ENCODE assay signal across 17 cellular contexts in genomic region chr2:97851172-97851571, GRCh38.
A peak's percentile ranks its signal among the peaks of the same experiment; 100 is the strongest.
DNase-seq lines count a peak whose midpoint lies in the region; ATAC-seq lines count a peak whose summit lies in the region.
"Had no signal": no experiment of that assay in that cellular context is flagged by ENCODE, and none has a peak within 500 bp of the region (broad histone marks: within the 10 kb centered on the region; RNA-seq: fewer than 3 reads in every experiment).

No MANE protein-coding gene starts in this region.

- H3K4me1 Mint-ChIP-seq in activated naive CD8-positive, alpha-beta T cell (ENCODE audit: low read depth) = peaks cover 54% of the 10 kb centered on the region
- peaks cover 49% of the 10 kb centered on the region for H3K4me1 Mint-ChIP-seq in activated naive CD8-positive, alpha-beta T cell treated with anti-CD3 and anti-CD28 coated beads, Interleukin-2, amount 50 U/mL, for 24 hours
- peaks cover 29% of the 10 kb centered on the region for H3K4me1 Mint-ChIP-seq in activated T-helper 17 cell treated with anti-CD3 and anti-CD28 coated beads, Interleukin-2, amount 50 U/mL, for 72 hours

- H3K27me3 Mint-ChIP-seq in activated naive CD8-positive, alpha-beta T cell = no peaks in the 10 kb centered on the region
- H3K27me3 Mint-ChIP-seq in activated naive CD8-positive, alpha-beta T cell treated with anti-CD3 and anti-CD28 coated beads, Interleukin-2, amount 50 U/mL, for 24 hours = no peaks in the 10 kb centered on the region
- no peaks in the 10 kb centered on the region for H3K27me3 Mint-ChIP-seq in activated T-helper 17 cell treated with anti-CD3 and anti-CD28 coated beads, Interleukin-2, amount 50 U/mL, for 72 hours
- H3K27me3 Mint-ChIP-seq: CD4-positive, alpha-beta T cell had no signal

- no peaks in the 10 kb centered on the region for H3K9me3 Mint-ChIP-seq in activated naive CD8-positive, alpha-beta T cell (ENCODE audit: low read depth)
- H3K9me3 Mint-ChIP-seq in activated naive CD8-positive, alpha-beta T cell treated with anti-CD3 and anti-CD28 coated beads, Interleukin-2, amount 50 U/mL, for 24 hours = no peaks in the 10 kb centered on the region
- H3K9me3 Mint-ChIP-seq in activated T-helper 17 cell treated with anti-CD3 and anti-CD28 coated beads, Interleukin-2, amount 50 U/mL, for 72 hours = no peaks in the 10 kb centered on the region
- H3K9me3 Mint-ChIP-seq: CD4-positive, alpha-beta T cell; HFFc6 had no signal

- peak overlapping the region; percentile 24 for H3K27ac Mint-ChIP-seq in activated naive CD8-positive, alpha-beta T cell
- H3K27ac Mint-ChIP-seq in activated naive CD8-positive, alpha-beta T cell treated with anti-CD3 and anti-CD28 coated beads, Interleukin-2, amount 50 U/mL, for 24 hours = no peak overlapping the region
- peak overlapping the region; percentile 61 for H3K27ac Mint-ChIP-seq in activated T-helper 17 cell treated with anti-CD3 and anti-CD28 coated beads, Interleukin-2, amount 50 U/mL, for 72 hours
- H3K27ac Mint-ChIP-seq: CD4-positive, alpha-beta T cell; HFFc6 had no signal

- DNase-seq in activated naive CD8-positive, alpha-beta T cell treated with anti-CD3 and anti-CD28 coated beads, Interleukin-2, amount 50 U/mL, for 24 hours = no peak
- DNase-seq in G401 (ENCODE audit: low spot score) = no peak
- DNase-seq in KG1 (lab: John Stamatoyannopoulos, UW) = no peak
- DNase-seq in amniotic stem cell (lab: John Stamatoyannopoulos, UW) = no peak
- DNase-seq: BE2C; CD4-positive, alpha-beta T cell; HFFc6; KBM-7; NCI-H1417 treated with DMSO at 0.1 percent for 48 hours; NCI-H1930; NCI-H2171; NCI-H446 treated with DMSO at 0.1 percent for 48 hours; NK-92 treated with Interleukin-12 subunit alpha and Interleukin-12 subunit beta, amount 100 ng/mL, for 24 hours; SHP77 treated with DMSO at 0.1 percent for 48 hours had no signal

- peaks cover 25% of the 10 kb centered on the region for H3K36me3 Mint-ChIP-seq in activated naive CD8-positive, alpha-beta T cell
- peaks cover 20% of the 10 kb centered on the region for H3K36me3 Mint-ChIP-seq in activated naive CD8-positive, alpha-beta T cell treated with anti-CD3 and anti-CD28 coated beads, Interleukin-2, amount 50 U/mL, for 24 hours (ENCODE audit: low read depth)
- peaks cover 18% of the 10 kb centered on the region for H3K36me3 Mint-ChIP-seq in activated T-helper 17 cell treated with anti-CD3 and anti-CD28 coated beads, Interleukin-2, amount 50 U/mL, for 72 hours (ENCODE audit: low read depth)

- no peak overlapping the region for H3K4me3 Mint-ChIP-seq in activated naive CD8-positive, alpha-beta T cell
- H3K4me3 Mint-ChIP-seq in activated naive CD8-positive, alpha-beta T cell treated with anti-CD3 and anti-CD28 coated beads, Interleukin-2, amount 50 U/mL, for 24 hours = no peak overlapping the region
- H3K4me3 Mint-ChIP-seq in activated T-helper 17 cell treated with anti-CD3 and anti-CD28 coated beads, Interleukin-2, amount 50 U/mL, for 72 hours = peak overlapping the region; percentile 41
- H3K4me3 Mint-ChIP-seq: HFFc6 had no signal

- in situ Hi-C loops in G401 (cut with HindIII; ENCODE audit: low sequenced_read_pairs) = no loop called here

- ATAC-seq in activated naive CD8-positive, alpha-beta T cell treated with anti-CD3 and anti-CD28 coated beads, Interleukin-2, amount 50 U/mL, for 24 hours = no peak
- ATAC-seq in HG02610 (IDR thresholded peaks at IDR 0.05; ENCODE audit: unreplicated experiment) = peak; percentile 40
- ATAC-seq in activated T-helper 17 cell treated with anti-CD3 and anti-CD28 coated beads, Interleukin-2, amount 50 U/mL, for 72 hours (replicated peaks) = peak; percentile 64
